8 cellular contexts compared by ENCODE assay signal in genomic region chrY:19567051-19567901, GRCh38.
A peak's percentile ranks its signal among the peaks of the same experiment; 100 is the strongest.
DNase-seq lines count a peak whose midpoint lies in the region; ATAC-seq, FAIRE-seq and TF ChIP-seq lines count a peak whose summit lies in the region.

No MANE protein-coding gene starts in this region.

- H3K4me3 Mint-ChIP-seq in activated B cell treated with CpG ODN at 0.5 μM for 24 hours: peak overlapping the region; percentile 98
- H3K4me3 Mint-ChIP-seq in neural progenitor cell: no peak overlapping the region

- POLR2A ChIA-PET in activated B cell treated with CpG ODN at 0.5 μM for 24 hours (lab: Charles Lee): interaction anchor here (0.6 to 2.7 kb wide), 6 partner anchors 10 to 1008 kb away, joined by 3 to 15 read pairs (median 4); partner anchors contain the start of genes EIF1AY and KDM5D

- peaks cover 42% of the 10 kb centered on the region for H3K4me1 Mint-ChIP-seq in activated B cell treated with CpG ODN at 0.5 μM for 24 hours
- no peaks in the 10 kb centered on the region for H3K4me1 Mint-ChIP-seq in neural progenitor cell

- H3K36me3 ChIP-seq in fibroblast of lung (ENCODE audit: control insufficient read depth, insufficient read depth, low read length) (no peaks in the 10 kb centered on the region), small intestine (ENCODE audit: control insufficient read depth in 2 of 2, insufficient read depth in 2 of 2, low read length in 2 of 2) (no peaks in the 10 kb centered on the region), neural progenitor cell (no peaks in the 10 kb centered on the region)

- ATAC-seq in HG03457 (IDR thresholded peaks at IDR 0.05; ENCODE audit: unreplicated experiment) (peak; percentile 70), activated B cell treated with CpG ODN at 0.5 μM for 24 hours (ENCODE audit: low read depth) (peak; percentile 81)

- TF ChIP-seq CTCF in activated B cell treated with CpG ODN at 0.5 μM for 24 hours (IDR thresholded peaks at IDR 0.05) (no peak), fibroblast of lung (conservative IDR thresholded peaks at IDR 0.05 in 1 of 2, IDR thresholded peaks at IDR 0.05 in 1 of 2; ENCODE audit: low read depth in 1 of 2, low read length in 2 of 2) (no peak), neural progenitor cell (IDR thresholded peaks at IDR 0.05) (no peak)

- H4K20me1 ChIP-seq in fibroblast of lung (ENCODE audit: control insufficient read depth, extremely low read depth, insufficient read depth, low read length): no peaks in the 10 kb centered on the region
- no peaks in the 10 kb centered on the region for H4K20me1 ChIP-seq in neural progenitor cell (ENCODE audit: low read depth)

- H3K36me3 Mint-ChIP-seq in activated B cell treated with CpG ODN at 0.5 μM for 24 hours (ENCODE audit: low read depth) (peaks cover 11% of the 10 kb centered on the region), neural progenitor cell (no peaks in the 10 kb centered on the region)

- WGBS in small intestine, 3 donors: 0 to 1% methylated on average over 36 to 52 of the region's 52 CpGs; no CpG with 5 or more reads in 1 of the 3 donors

- CTCF ChIA-PET in activated B cell treated with CpG ODN at 0.5 μM for 24 hours (lab: Charles Lee): no interaction called here

- H2AFZ ChIP-seq in fibroblast of lung (ENCODE audit: low read length) (peak overlapping the region; percentile 53), neural progenitor cell (replicated peaks) (no peak overlapping the region)

- H3K27me3 Mint-ChIP-seq in activated B cell treated with CpG ODN at 0.5 μM for 24 hours (no peaks in the 10 kb centered on the region), neural progenitor cell (ENCODE audit: insufficient read depth, low read depth) (no peaks in the 10 kb centered on the region)

- intact Hi-C loops in activated B cell treated with CpG ODN at 0.5 μM for 24 hours (cut with micrococcal nuclease): loop anchor here (1.0 to 5.0 kb wide), 6 partner anchors 26 to 1160 kb away; partner anchors contain the start of genes EIF1AY and KDM5D

- H3K27ac Mint-ChIP-seq in activated B cell treated with CpG ODN at 0.5 μM for 24 hours: peak overlapping the region; percentile 99
- H3K27ac Mint-ChIP-seq in neural progenitor cell: no peak overlapping the region

- H3K9me3 ChIP-seq in fibroblast of lung (ENCODE audit: control insufficient read depth, insufficient read depth, low read depth, low read length): no peaks in the 10 kb centered on the region
- no peaks in the 10 kb centered on the region for H3K9me3 ChIP-seq in small intestine (ENCODE audit: control insufficient read depth, low read depth)
- no peaks in the 10 kb centered on the region for H3K9me3 ChIP-seq in neural progenitor cell (ENCODE audit: low read depth)

- H3K4me2 ChIP-seq in fibroblast of lung (ENCODE audit: extremely low read depth, insufficient read depth, low read length) (no peak overlapping the region), neural progenitor cell (no peak overlapping the region)

- H3K27ac ChIP-seq in fibroblast of lung (ENCODE audit: insufficient read depth, low read length): peak overlapping the region; percentile 14
- peak overlapping the region in 1 of 2 donors; percentile 88 for H3K27ac ChIP-seq in small intestine (ENCODE audit: low read depth in 1 of 2, low read length in 1 of 2)
- H3K27ac ChIP-seq in neural progenitor cell: no peak overlapping the region

- H3K9ac ChIP-seq in fibroblast of lung (ENCODE audit: insufficient read depth, low read length): peak overlapping the region; percentile 55
- H3K9ac ChIP-seq in neural progenitor cell: no peak overlapping the region

- no peaks in the 10 kb centered on the region for H3K27me3 ChIP-seq in fibroblast of lung (ENCODE audit: control insufficient read depth, insufficient read depth, low read length)
- no peaks in the 10 kb centered on the region for H3K27me3 ChIP-seq in small intestine (ENCODE audit: control insufficient read depth in 2 of 2, insufficient read depth in 2 of 2, low read length in 2 of 2)
- no peaks in the 10 kb centered on the region for H3K27me3 ChIP-seq in neural progenitor cell

- peak overlapping the region in 3 of 4 experiments; percentile 31 to 79 (median 77) for H3K4me3 ChIP-seq in fibroblast of lung (replicated peaks in 1 of 4; ENCODE audit: control extremely low read depth in 1 of 4, insufficient read depth in 1 of 4, low read depth in 3 of 4, low read length in 4 of 4)
- H3K4me3 ChIP-seq in small intestine (ENCODE audit: low read depth in 1 of 2, low read length in 2 of 2): peak overlapping the region in 1 of 2 donors; percentile 44
- H3K4me3 ChIP-seq in neural progenitor cell: no peak overlapping the region

- H3K9me3 Mint-ChIP-seq in activated B cell treated with CpG ODN at 0.5 μM for 24 hours: no peaks in the 10 kb centered on the region
- H3K9me3 Mint-ChIP-seq in neural progenitor cell: no peaks in the 10 kb centered on the region

- H3K79me2 ChIP-seq in fibroblast of lung (ENCODE audit: control insufficient read depth, insufficient read depth, low read length) (no peaks in the 10 kb centered on the region), neural progenitor cell (ENCODE audit: low read depth) (no peaks in the 10 kb centered on the region)

- peak; percentile 98 for FAIRE-seq in G401.6 (lab: Jason Lieb, UNC)
- FAIRE-seq in small intestine (lab: Jason Lieb, UNC): no peak

- DNase-seq in activated B cell treated with CpG ODN at 0.5 μM for 24 hours (peak; percentile 63), fibroblast of lung (ENCODE audit: low read depth in 2 of 2) (peak in 1 of 2 donors; percentile 96), small intestine (peak; percentile 94), NCI-H187 (lab: John Stamatoyannopoulos, UW) (no peak), cerebellar nuclear complex (lab: John Stamatoyannopoulos, UW) (no peak), neural progenitor cell (ENCODE audit: low spot score) (no peak)

- no peaks in the 10 kb centered on the region for H3K4me1 ChIP-seq in fibroblast of lung (ENCODE audit: control insufficient read depth, extremely low read depth, insufficient read depth, low read length)
- no peaks in the 10 kb centered on the region for H3K4me1 ChIP-seq in small intestine (ENCODE audit: control insufficient read depth in 2 of 2, insufficient read depth in 1 of 2, low read depth in 1 of 2, low read length in 1 of 2)
- no peaks in the 10 kb centered on the region for H3K4me1 ChIP-seq in neural progenitor cell

- no peaks in the 10 kb centered on the region for H3F3A ChIP-seq in neural progenitor cell (ENCODE audit: low read depth)

Comparison
In these comparisons a context has a peak if more than half of its experiments do, and no peak if none do; other contexts are left out.
1. DNase-seq: peak in activated B cell treated with CpG ODN at 0.5 μM for 24 hours (single experiment) and small intestine (single experiment); none in NCI-H187 (0 of 2), cerebellar nuclear complex (0 of 2) and neural progenitor cell (single experiment).